Comparison of ENCODE assay signal across 11 cellular contexts in the genomic region with DNA sequence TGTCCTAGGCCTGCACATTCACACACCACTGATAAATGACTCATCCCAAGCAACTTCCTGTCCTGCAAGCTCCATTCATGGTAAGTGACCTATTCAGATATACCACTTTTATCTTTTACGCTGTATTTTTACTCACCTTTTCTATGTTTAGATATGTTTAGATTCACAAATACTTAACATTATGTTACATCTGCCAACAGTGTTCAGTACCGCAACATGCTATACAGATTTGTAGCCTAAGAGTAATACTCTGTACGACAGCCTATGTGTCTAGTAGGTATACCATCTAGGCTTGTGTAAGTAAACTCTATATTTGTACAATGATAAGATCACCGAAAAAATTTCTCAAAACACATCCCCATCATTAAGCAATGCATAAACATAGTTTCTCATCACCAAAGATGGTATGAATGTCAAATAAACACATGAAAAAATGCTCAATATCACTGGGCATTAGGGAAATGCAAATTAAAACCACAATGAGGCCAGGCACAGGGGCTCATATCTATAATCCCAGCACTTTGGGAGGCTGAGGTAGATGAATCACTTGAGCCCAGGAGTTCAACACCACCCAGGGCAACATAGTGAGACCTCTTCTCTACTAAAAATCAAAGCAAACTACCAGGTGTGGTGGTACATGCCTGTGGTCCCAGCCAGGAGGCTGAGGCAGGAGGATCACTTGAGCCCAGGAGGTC. TPM values are rescaled to one million over a fixed set of nuclear protein-coding genes. Genes with fewer than 3 reads are reported as not detected.
DNase-seq lines count a peak whose midpoint lies in the region; ATAC-seq and TF ChIP-seq lines count a peak whose summit lies in the region.
"Had no signal": no experiment of that assay in that cellular context is flagged by ENCODE, and none has a peak within 500 bp of the region (broad histone marks: within the 10 kb centered on the region; RNA-seq: fewer than 3 reads in every experiment).

No MANE protein-coding gene starts in this region.

- no peak for TF ChIP-seq CTCF in astrocyte of the spinal cord (IDR thresholded peaks at IDR 0.05; ENCODE audit: low read depth, low read length)
- TF ChIP-seq CTCF in right lobe of liver (IDR thresholded peaks at IDR 0.05), result no peak

- H3K4me1 ChIP-seq in right lobe of liver, result peaks cover 0 to 44% (median 3%) of the 10 kb centered on the region in 4 donors

- WGBS in right lobe of liver (ENCODE audit: insufficient coverage, low coverage, low lambda C conversion rate, missing lambda C conversion rate), result 43% methylated on average over 4 of the region's 4 CpGs

- H3K4me3 ChIP-seq in astrocyte of the spinal cord (ENCODE audit: low read depth, low read length), result no peak overlapping the region
- no peak overlapping the region for H3K4me3 ChIP-seq in right lobe of liver

- DNase-seq in Caki2 (ENCODE audit: low read depth) (peak; percentile 54), HuH-7.5 (ENCODE audit: low spot score) (peak; percentile 19), astrocyte of the spinal cord (ENCODE audit: low read depth, low spot score) (peak; percentile 76), right lobe of liver (no peak), pons (ENCODE audit: low spot score) (no peak), NCI-H2171 treated with DMSO at 0.1 percent for 48 hours (lab: John Stamatoyannopoulos, UW) (no peak)
- DNase-seq: activated naive CD4-positive, alpha-beta T cell treated with Interleukin-2 at 50 U/mL for 16 hours; hippocampal formation; substantia nigra had no signal

- TF ChIP-seq POLR2A in right lobe of liver (IDR thresholded peaks at IDR 0.05), result no peak

- H3K27me3 ChIP-seq in right lobe of liver, result no peaks in the 10 kb centered on the region

- no peaks in the 10 kb centered on the region for H3K36me3 ChIP-seq in right lobe of liver

- H3K9me3 ChIP-seq in right lobe of liver, result no peaks in the 10 kb centered on the region

- intact Hi-C loops in right lobe of liver (cut with DNase I), result no loop called here

- ATAC-seq in right lobe of liver (peak in 3 of 4 donors; percentile 15 to 82 (median 50)), HG02852 (IDR thresholded peaks at IDR 0.05; ENCODE audit: unreplicated experiment) (no peak)
- no peak for ATAC-seq in activated CD4-positive, CD25-positive, alpha-beta regulatory T cell treated with anti-CD3 and anti-CD28 coated beads, Interleukin-2, amount 50 U/mL, for 24 hours

- in situ Hi-C loops in Caki2 (cut with HindIII; ENCODE audit: low pct_unique_long_range_greater_than_20kb, low sequenced_read_pairs) (no loop called here), astrocyte of the spinal cord (cut with HindIII; ENCODE audit: low sequenced_read_pairs) (no loop called here)

- no peak overlapping the region for H3K27ac ChIP-seq in right lobe of liver

RNA-seq across cellular contexts. Expression of gene ATXN2, which starts 20.7 kb away (rescaled TPM):
- total RNA-seq in Caki2 (2014; rRNA removed; shearing (Covaris generic); ENCODE audit: low replicate concordance), result 7.5 and 8.9 TPM in 2 replicates
- total RNA-seq in right lobe of liver, result 10 to 100 TPM; 19.1 to 39.5 (median 27.6) TPM

Comparison
In these comparisons a context has a peak if more than half of its experiments do, and no peak if none do; other contexts are left out.
1. DNase-seq: peak in Caki2 (single experiment), HuH-7.5 (single experiment) and astrocyte of the spinal cord (single experiment); none in right lobe of liver (0 of 3), pons (single experiment) and NCI-H2171 treated with DMSO at 0.1 percent for 48 hours (single experiment).
2. ATAC-seq: peak in right lobe of liver (3 of 4); none in HG02852 (single experiment) and activated CD4-positive, CD25-positive, alpha-beta regulatory T cell treated with anti-CD3 and anti-CD28 coated beads, Interleukin-2, amount 50 U/mL, for 24 hours (0 of 2).